30 cellular contexts compared by ENCODE assay signal in genomic region chr16:67977469-67978227, GRCh38. TPM values are rescaled to one million over a fixed set of nuclear protein-coding genes. Genes with fewer than 3 reads are reported as not detected.
"Had no signal": no experiment of that assay in that cellular context is flagged by ENCODE, and none has a peak within 500 bp of the region (broad histone marks: within the 10 kb centered on the region; RNA-seq: fewer than 3 reads in every experiment).

No MANE protein-coding gene starts in this region.

- H3K27me3 ChIP-seq: colonic mucosa, right atrium auricular region, testis had no signal

- DNase-seq: colonic mucosa; effector CD8-positive, alpha-beta T cell; erythroblast; esophagus squamous epithelium; foreskin melanocyte; glutamatergic neuron; mesenchymal stem cell; mucosa of descending colon; naive B cell; sigmoid colon; stimulated activated CD4-positive, alpha-beta T cell treated with anti-CD3 and anti-CD28 coated beads, Interleukin-2, amount 100 ng/mL, for 24 hours; stimulated activated CD4-positive, alpha-beta T cell treated with anti-CD3 and anti-CD28 coated beads, Interleukin-4, amount 100 ng/mL, for 4 hours; stimulated activated naive CD8-positive, alpha-beta T cell treated with anti-CD3 and anti-CD28 coated beads, Interleukin-15, Interleukin-2, amounts not matched to agents 100 U/mL and 50 U/mL, for 24 hours; substantia nigra; testis; tibial artery had no signal

- H3K27me3 Mint-ChIP-seq: natural killer cell treated with Interleukin-12 subunit alpha and Interleukin-12 subunit beta and Interleukin-15 and Interleukin-18, amount 100 ng/mL, for 72 hours; stimulated activated memory B cell treated with anti-CD40 and anti-IgM and Interleukin-4, amounts not matched to agents 10 μg/mL and 1 μg/mL and 100 μg/mL, for 72 hours had no signal

- H3K36me3 Mint-ChIP-seq: mesothelial cell of epicardium; naive B cell; natural killer cell treated with Interleukin-12 subunit alpha and Interleukin-12 subunit beta and Interleukin-15 and Interleukin-18, amount 100 ng/mL, for 72 hours; stimulated activated memory B cell treated with anti-CD40 and anti-IgM and Interleukin-4, amounts not matched to agents 10 μg/mL and 1 μg/mL and 100 μg/mL, for 72 hours; type B pancreatic cell had no signal

- FAIRE-seq: keratinocyte had no signal

- H3K4me3 ChIP-seq: colonic mucosa, esophagus squamous epithelium, mucosa of descending colon, prostate gland, right atrium auricular region, sigmoid colon, testis, tibial artery had no signal

- H3K9me3 Mint-ChIP-seq: dendritic cell treated with granulocyte-macrophage colony-stimulating factor and Interleukin-4, amounts not matched to agents 40 ng/mL and 50 ng/mL, for 4 days; mesothelial cell of epicardium; naive B cell; natural killer cell treated with Interleukin-12 subunit alpha and Interleukin-12 subunit beta and Interleukin-15 and Interleukin-18, amount 100 ng/mL, for 72 hours; neural crest cell; stimulated activated memory B cell treated with anti-CD40 and anti-IgM and Interleukin-4, amounts not matched to agents 10 μg/mL and 1 μg/mL and 100 μg/mL, for 72 hours; type B pancreatic cell had no signal

- H3K27ac ChIP-seq: colonic mucosa, esophagus squamous epithelium, prostate gland, right atrium auricular region, sigmoid colon, testis, tibial artery had no signal

- H3K27ac Mint-ChIP-seq: dendritic cell treated with granulocyte-macrophage colony-stimulating factor and Interleukin-4, amounts not matched to agents 40 ng/mL and 50 ng/mL, for 4 days; mesothelial cell of epicardium; natural killer cell treated with Interleukin-12 subunit alpha and Interleukin-12 subunit beta and Interleukin-15 and Interleukin-18, amount 100 ng/mL, for 72 hours; type B pancreatic cell had no signal

- H3K4me1 Mint-ChIP-seq: mesothelial cell of epicardium, neural crest cell had no signal

- H3K4me1 ChIP-seq: colonic mucosa, esophagus squamous epithelium, prostate gland, right atrium auricular region, sigmoid colon, testis, tibial artery had no signal

- H3K9me3 ChIP-seq: colonic mucosa, esophagus squamous epithelium, mucosa of descending colon, prostate gland, right atrium auricular region, sigmoid colon, testis, tibial artery had no signal

- ATAC-seq: stimulated activated memory B cell treated with anti-CD40 and anti-IgM and Interleukin-4, amounts not matched to agents 10 μg/mL and 1 μg/mL and 100 μg/mL, for 72 hours; stimulated activated naive CD8-positive, alpha-beta T cell treated with anti-CD3 and anti-CD28 coated beads, Interleukin-15, Interleukin-2, amounts not matched to agents 100 U/mL and 50 U/mL, for 24 hours had no signal

- H3K4me3 Mint-ChIP-seq: dendritic cell treated with granulocyte-macrophage colony-stimulating factor and Interleukin-4, amounts not matched to agents 40 ng/mL and 50 ng/mL, for 4 days; mesothelial cell of epicardium; natural killer cell treated with Interleukin-12 subunit alpha and Interleukin-12 subunit beta and Interleukin-15 and Interleukin-18, amount 100 ng/mL, for 72 hours; neural crest cell; stimulated activated memory B cell treated with anti-CD40 and anti-IgM and Interleukin-4, amounts not matched to agents 10 μg/mL and 1 μg/mL and 100 μg/mL, for 72 hours; type B pancreatic cell had no signal

- H3K36me3 ChIP-seq: colonic mucosa, esophagus squamous epithelium, prostate gland, right atrium auricular region, sigmoid colon, tibial artery had no signal

RNA-seq across cellular contexts. Expression of gene DPEP3, which starts 2.7 kb away (rescaled TPM):
- total RNA-seq: chondrocyte; colonic mucosa; esophagus squamous epithelium; mesothelial cell of epicardium; mucosa of descending colon; natural killer cell treated with Interleukin-12 subunit alpha and Interleukin-12 subunit beta and Interleukin-15 and Interleukin-18, amount 100 ng/mL, for 72 hours; neural crest cell; osteocyte; right atrium auricular region; skeletal muscle tissue; urinary bladder had no signal
- polyA plus RNA-seq: keratinocyte had no signal

RNA-seq across cellular contexts. Expression of gene DPEP2, which starts 21.6 kb away (rescaled TPM):
- total RNA-seq: chondrocyte, mesothelial cell of epicardium, neural crest cell, osteocyte had no signal
- polyA plus RNA-seq: keratinocyte had no signal

RNA-seq across cellular contexts. Expression of gene DPEP2NB, which starts 38.1 kb away (rescaled TPM):
- total RNA-seq: chondrocyte; colonic mucosa; esophagus squamous epithelium; lower leg skin; mesothelial cell of epicardium; mucosa of descending colon; natural killer cell treated with Interleukin-12 subunit alpha and Interleukin-12 subunit beta and Interleukin-15 and Interleukin-18, amount 100 ng/mL, for 72 hours; neural crest cell; osteocyte; right atrium auricular region; sigmoid colon; skeletal muscle tissue; urinary bladder had no signal
- polyA plus RNA-seq: sigmoid colon, urinary bladder had no signal
